1 cellular context compared by ENCODE assay signal in the genomic region with DNA sequence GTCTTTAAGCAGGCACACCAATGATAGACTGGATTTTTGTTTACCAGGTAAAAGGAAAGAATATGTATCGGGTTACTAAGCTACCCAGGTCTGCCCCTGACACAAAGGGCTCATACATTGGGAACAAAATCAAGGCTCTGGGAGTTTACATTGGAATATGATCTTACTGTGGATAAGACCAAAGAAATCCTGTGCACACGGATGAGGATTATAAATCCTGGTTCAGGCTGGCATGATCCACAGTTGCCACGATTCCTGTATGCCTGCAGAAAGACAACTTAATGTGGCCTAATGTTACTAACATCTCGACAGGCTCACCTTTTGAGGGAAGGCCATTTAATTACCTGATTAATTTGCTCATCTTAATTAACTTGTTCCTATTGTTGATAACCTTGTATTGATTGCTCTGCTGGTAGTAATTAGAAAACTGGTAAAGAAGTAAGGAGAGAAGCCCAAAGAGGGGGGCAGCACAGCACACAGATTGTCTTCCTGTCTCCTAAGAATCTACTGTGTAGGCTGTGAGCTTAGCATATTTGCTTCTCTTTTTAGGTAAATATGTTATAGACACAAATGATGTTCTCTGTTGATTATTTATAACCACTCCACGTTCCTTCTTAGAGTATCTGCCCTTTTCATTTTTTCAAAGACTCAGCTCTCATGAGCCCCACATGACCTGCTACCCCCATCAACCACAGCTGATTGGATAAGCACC.
TF ChIP-seq lines count a peak whose summit lies in the region.

No MANE protein-coding gene starts in this region.

TF ChIP-seq in HepG2, 621 proteins besides CTCF, POLR2A, EP300 and RAD21 (continued from another document and continues in another):
- TF ChIP-seq ZNF12 (CRISPR knock-in tag; IDR thresholded peaks at IDR 0.05) (peak; percentile 76; the same call in 1 of the 2 replicates), BRCA1 (CRISPR knock-in tag; IDR thresholded peaks at IDR 0.05) (no peak), ZNF496 (CRISPR knock-in tag; IDR thresholded peaks at IDR 0.05; ENCODE audit: insufficient replicate concordance) (no peak), YEATS2 (CRISPR knock-in tag; IDR thresholded peaks at IDR 0.05; ENCODE audit: borderline replicate concordance) (peak; percentile 44; the same call in 1 of the 2 replicates), MEIS2 (CRISPR knock-in tag; IDR thresholded peaks at IDR 0.05) (no peak), ATF7 (IDR thresholded peaks at IDR 0.05) (no peak), ATF7 (CRISPR knock-in tag; IDR thresholded peaks at IDR 0.05) (no peak), HNRNPL (IDR thresholded peaks at IDR 0.05; ENCODE audit: low read depth, low read length) (no peak), ZFAT (CRISPR knock-in tag; conservative IDR thresholded peaks at IDR 0.05) (no peak), NKX3-1 (CRISPR knock-in tag; IDR thresholded peaks at IDR 0.05) (peak; percentile 50; the same call in 1 of the 2 replicates), ZNF446 (CRISPR knock-in tag; IDR thresholded peaks at IDR 0.05) (no peak), FOXK2 (IDR thresholded peaks at IDR 0.05) (no peak; the same call in 1 of the 2 replicates), ZNF724P (CRISPR knock-in tag; IDR thresholded peaks at IDR 0.05; ENCODE audit: borderline replicate concordance) (no peak), HCFC1 (IDR thresholded peaks at IDR 0.05; ENCODE audit: low read depth, low read length) (no peak), ZBTB7B (CRISPR knock-in tag; IDR thresholded peaks at IDR 0.05) (no peak), ZNF124 (CRISPR knock-in tag; IDR thresholded peaks at IDR 0.05) (peak; percentile 89; the same call in 1 of the 2 replicates), ZNF564 (CRISPR knock-in tag; IDR thresholded peaks at IDR 0.05) (no peak), ZNF138 (CRISPR knock-in tag; IDR thresholded peaks at IDR 0.05; ENCODE audit: low read depth) (no peak), ZNF253 (CRISPR knock-in tag; IDR thresholded peaks at IDR 0.05; ENCODE audit: borderline replicate concordance) (no peak), MBNL3 (CRISPR knock-in tag; conservative IDR thresholded peaks at IDR 0.05) (no peak), ZNF256 (CRISPR knock-in tag; conservative IDR thresholded peaks at IDR 0.05) (no peak), MTA3 (CRISPR knock-in tag; IDR thresholded peaks at IDR 0.05) (no peak)
- TF ChIP-seq, protein P1, sequence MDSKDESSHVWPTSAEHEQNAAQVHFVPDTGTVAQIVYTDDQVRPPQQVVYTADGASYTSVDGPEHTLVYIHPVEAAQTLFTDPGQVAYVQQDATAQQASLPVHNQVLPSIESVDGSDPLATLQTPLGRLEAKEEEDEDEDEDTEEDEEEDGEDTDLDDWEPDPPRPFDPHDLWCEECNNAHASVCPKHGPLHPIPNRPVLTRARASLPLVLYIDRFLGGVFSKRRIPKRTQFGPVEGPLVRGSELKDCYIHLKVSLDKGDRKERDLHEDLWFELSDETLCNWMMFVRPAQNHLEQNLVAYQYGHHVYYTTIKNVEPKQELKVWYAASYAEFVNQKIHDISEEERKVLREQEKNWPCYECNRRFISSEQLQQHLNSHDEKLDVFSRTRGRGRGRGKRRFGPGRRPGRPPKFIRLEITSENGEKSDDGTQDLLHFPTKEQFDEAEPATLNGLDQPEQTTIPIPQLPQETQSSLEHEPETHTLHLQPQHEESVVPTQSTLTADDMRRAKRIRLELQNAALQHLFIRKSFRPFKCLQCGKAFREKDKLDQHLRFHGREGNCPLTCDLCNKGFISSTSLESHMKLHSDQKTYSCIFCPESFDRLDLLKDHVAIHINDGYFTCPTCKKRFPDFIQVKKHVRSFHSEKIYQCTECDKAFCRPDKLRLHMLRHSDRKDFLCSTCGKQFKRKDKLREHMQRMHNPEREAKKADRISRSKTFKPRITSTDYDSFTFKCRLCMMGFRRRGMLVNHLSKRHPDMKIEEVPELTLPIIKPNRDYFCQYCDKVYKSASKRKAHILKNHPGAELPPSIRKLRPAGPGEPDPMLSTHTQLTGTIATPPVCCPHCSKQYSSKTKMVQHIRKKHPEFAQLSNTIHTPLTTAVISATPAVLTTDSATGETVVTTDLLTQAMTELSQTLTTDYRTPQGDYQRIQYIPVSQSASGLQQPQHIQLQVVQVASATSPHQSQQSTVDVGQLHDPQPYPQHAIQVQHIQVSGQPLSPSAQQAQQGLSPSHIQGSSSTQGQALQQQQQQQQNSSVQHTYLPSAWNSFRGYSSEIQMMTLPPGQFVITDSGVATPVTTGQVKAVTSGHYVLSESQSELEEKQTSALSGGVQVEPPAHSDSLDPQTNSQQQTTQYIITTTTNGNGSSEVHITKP (CRISPR knock-in tag; IDR thresholded peaks at IDR 0.05; ENCODE audit: low read depth): peak; percentile 76; the same call in 1 of the 2 replicates
- TF ChIP-seq, protein P2, sequence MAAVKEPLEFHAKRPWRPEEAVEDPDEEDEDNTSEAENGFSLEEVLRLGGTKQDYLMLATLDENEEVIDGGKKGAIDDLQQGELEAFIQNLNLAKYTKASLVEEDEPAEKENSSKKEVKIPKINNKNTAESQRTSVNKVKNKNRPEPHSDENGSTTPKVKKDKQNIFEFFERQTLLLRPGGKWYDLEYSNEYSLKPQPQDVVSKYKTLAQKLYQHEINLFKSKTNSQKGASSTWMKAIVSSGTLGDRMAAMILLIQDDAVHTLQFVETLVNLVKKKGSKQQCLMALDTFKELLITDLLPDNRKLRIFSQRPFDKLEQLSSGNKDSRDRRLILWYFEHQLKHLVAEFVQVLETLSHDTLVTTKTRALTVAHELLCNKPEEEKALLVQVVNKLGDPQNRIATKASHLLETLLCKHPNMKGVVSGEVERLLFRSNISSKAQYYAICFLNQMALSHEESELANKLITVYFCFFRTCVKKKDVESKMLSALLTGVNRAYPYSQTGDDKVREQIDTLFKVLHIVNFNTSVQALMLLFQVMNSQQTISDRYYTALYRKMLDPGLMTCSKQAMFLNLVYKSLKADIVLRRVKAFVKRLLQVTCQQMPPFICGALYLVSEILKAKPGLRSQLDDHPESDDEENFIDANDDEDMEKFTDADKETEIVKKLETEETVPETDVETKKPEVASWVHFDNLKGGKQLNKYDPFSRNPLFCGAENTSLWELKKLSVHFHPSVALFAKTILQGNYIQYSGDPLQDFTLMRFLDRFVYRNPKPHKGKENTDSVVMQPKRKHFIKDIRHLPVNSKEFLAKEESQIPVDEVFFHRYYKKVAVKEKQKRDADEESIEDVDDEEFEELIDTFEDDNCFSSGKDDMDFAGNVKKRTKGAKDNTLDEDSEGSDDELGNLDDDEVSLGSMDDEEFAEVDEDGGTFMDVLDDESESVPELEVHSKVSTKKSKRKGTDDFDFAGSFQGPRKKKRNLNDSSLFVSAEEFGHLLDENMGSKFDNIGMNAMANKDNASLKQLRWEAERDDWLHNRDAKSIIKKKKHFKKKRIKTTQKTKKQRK (IDR thresholded peaks at IDR 0.05; ENCODE audit: low read length): no peak
- TF ChIP-seq, protein P3, sequence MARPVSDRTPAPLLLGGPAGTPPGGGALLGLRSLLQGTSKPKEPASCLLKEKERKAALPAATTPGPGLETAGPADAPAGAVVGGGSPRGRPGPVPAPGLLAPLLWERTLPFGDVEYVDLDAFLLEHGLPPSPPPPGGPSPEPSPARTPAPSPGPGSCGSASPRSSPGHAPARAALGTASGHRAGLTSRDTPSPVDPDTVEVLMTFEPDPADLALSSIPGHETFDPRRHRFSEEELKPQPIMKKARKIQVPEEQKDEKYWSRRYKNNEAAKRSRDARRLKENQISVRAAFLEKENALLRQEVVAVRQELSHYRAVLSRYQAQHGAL (CRISPR knock-in tag; IDR thresholded peaks at IDR 0.05; ENCODE audit: not compliant biosample characterization): no peak
- TF ChIP-seq, protein P4, sequence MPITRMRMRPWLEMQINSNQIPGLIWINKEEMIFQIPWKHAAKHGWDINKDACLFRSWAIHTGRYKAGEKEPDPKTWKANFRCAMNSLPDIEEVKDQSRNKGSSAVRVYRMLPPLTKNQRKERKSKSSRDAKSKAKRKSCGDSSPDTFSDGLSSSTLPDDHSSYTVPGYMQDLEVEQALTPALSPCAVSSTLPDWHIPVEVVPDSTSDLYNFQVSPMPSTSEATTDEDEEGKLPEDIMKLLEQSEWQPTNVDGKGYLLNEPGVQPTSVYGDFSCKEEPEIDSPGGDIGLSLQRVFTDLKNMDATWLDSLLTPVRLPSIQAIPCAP (CRISPR knock-in tag; IDR thresholded peaks at IDR 0.05; ENCODE audit: low read depth): no peak
- TF ChIP-seq, protein P5, sequence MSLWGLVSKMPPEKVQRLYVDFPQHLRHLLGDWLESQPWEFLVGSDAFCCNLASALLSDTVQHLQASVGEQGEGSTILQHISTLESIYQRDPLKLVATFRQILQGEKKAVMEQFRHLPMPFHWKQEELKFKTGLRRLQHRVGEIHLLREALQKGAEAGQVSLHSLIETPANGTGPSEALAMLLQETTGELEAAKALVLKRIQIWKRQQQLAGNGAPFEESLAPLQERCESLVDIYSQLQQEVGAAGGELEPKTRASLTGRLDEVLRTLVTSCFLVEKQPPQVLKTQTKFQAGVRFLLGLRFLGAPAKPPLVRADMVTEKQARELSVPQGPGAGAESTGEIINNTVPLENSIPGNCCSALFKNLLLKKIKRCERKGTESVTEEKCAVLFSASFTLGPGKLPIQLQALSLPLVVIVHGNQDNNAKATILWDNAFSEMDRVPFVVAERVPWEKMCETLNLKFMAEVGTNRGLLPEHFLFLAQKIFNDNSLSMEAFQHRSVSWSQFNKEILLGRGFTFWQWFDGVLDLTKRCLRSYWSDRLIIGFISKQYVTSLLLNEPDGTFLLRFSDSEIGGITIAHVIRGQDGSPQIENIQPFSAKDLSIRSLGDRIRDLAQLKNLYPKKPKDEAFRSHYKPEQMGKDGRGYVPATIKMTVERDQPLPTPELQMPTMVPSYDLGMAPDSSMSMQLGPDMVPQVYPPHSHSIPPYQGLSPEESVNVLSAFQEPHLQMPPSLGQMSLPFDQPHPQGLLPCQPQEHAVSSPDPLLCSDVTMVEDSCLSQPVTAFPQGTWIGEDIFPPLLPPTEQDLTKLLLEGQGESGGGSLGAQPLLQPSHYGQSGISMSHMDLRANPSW (CRISPR knock-in tag; IDR thresholded peaks at IDR 0.05; ENCODE audit: borderline replicate concordance): peak; percentile 63; the same call in 1 of the 2 replicates
- TF ChIP-seq, protein P6, sequence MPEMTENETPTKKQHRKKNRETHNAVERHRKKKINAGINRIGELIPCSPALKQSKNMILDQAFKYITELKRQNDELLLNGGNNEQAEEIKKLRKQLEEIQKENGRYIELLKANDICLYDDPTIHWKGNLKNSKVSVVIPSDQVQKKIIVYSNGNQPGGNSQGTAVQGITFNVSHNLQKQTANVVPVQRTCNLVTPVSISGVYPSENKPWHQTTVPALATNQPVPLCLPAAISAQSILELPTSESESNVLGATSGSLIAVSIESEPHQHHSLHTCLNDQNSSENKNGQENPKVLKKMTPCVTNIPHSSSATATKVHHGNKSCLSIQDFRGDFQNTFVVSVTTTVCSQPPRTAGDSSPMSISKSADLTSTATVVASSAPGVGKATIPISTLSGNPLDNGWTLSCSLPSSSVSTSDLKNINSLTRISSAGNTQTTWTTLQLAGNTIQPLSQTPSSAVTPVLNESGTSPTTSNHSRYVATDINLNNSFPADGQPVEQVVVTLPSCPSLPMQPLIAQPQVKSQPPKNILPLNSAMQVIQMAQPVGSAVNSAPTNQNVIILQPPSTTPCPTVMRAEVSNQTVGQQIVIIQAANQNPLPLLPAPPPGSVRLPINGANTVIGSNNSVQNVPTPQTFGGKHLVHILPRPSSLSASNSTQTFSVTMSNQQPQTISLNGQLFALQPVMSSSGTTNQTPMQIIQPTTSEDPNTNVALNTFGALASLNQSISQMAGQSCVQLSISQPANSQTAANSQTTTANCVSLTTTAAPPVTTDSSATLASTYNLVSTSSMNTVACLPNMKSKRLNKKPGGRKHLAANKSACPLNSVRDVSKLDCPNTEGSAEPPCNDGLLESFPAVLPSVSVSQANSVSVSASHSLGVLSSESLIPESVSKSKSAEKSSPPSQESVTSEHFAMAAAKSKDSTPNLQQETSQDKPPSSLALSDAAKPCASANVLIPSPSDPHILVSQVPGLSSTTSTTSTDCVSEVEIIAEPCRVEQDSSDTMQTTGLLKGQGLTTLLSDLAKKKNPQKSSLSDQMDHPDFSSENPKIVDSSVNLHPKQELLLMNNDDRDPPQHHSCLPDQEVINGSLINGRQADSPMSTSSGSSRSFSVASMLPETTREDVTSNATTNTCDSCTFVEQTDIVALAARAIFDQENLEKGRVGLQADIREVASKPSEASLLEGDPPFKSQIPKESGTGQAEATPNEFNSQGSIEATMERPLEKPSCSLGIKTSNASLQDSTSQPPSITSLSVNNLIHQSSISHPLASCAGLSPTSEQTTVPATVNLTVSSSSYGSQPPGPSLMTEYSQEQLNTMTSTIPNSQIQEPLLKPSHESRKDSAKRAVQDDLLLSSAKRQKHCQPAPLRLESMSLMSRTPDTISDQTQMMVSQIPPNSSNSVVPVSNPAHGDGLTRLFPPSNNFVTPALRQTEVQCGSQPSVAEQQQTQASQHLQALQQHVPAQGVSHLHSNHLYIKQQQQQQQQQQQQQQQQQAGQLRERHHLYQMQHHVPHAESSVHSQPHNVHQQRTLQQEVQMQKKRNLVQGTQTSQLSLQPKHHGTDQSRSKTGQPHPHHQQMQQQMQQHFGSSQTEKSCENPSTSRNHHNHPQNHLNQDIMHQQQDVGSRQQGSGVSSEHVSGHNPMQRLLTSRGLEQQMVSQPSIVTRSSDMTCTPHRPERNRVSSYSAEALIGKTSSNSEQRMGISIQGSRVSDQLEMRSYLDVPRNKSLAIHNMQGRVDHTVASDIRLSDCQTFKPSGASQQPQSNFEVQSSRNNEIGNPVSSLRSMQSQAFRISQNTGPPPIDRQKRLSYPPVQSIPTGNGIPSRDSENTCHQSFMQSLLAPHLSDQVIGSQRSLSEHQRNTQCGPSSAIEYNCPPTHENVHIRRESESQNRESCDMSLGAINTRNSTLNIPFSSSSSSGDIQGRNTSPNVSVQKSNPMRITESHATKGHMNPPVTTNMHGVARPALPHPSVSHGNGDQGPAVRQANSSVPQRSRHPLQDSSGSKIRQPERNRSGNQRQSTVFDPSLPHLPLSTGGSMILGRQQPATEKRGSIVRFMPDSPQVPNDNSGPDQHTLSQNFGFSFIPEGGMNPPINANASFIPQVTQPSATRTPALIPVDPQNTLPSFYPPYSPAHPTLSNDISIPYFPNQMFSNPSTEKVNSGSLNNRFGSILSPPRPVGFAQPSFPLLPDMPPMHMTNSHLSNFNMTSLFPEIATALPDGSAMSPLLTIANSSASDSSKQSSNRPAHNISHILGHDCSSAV (CRISPR knock-in tag; IDR thresholded peaks at IDR 0.05; ENCODE audit: borderline replicate concordance): no peak
